ENCODE assay signal across 18 cellular contexts in the genomic region with DNA sequence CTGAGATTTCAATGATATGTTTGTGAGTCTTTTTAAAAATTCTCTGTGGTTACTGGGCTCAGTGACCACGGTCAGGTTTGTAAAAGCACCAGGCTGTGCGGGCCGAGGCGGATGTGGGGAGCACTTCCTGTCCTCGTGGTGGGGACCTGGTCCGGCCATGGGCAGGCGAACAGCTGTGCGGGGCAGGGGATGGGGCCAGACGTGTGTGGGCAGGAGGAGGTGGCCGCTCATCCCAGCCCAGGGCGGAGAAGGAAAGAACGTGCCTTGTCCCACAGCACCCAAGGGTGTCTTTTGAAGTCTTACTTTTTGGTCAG. TPM values are rescaled to one million over a fixed set of nuclear protein-coding genes. Genes with fewer than 3 reads are reported as not detected.
DNase-seq lines count a peak whose midpoint lies in the region; ATAC-seq and TF ChIP-seq lines count a peak whose summit lies in the region.
"Had no signal": no experiment of that assay in that cellular context is flagged by ENCODE, and none has a peak within 500 bp of the region (broad histone marks: within the 10 kb centered on the region; RNA-seq: fewer than 3 reads in every experiment).

No MANE protein-coding gene starts in this region.

- no peaks in the 10 kb centered on the region for H3K36me3 Mint-ChIP-seq in naive thymus-derived CD8-positive, alpha-beta T cell

- H3K27me3 Mint-ChIP-seq in naive thymus-derived CD8-positive, alpha-beta T cell = peaks cover 0 to 8% (median 2%) of the 10 kb centered on the region in 5 donors
- H3K27me3 Mint-ChIP-seq: activated naive CD8-positive, alpha-beta T cell treated with anti-CD3 and anti-CD28 coated beads, Interleukin-2, amount 50 U/mL, for 24 hours had no signal

- POLR2A ChIA-PET in naive thymus-derived CD8-positive, alpha-beta T cell (lab: Charles Lee) = no interaction called here

- peaks cover 9% of the 10 kb centered on the region for H3K27me3 ChIP-seq in foreskin keratinocyte
- no peaks in the 10 kb centered on the region for H3K27me3 ChIP-seq in WERI-Rb-1 (ENCODE audit: insufficient read depth, low read depth, severe bottlenecking)
- H3K27me3 ChIP-seq: colonic mucosa had no signal

- no peaks in the 10 kb centered on the region for H3K9me3 Mint-ChIP-seq in naive thymus-derived CD8-positive, alpha-beta T cell
- H3K9me3 Mint-ChIP-seq: activated naive CD8-positive, alpha-beta T cell treated with anti-CD3 and anti-CD28 coated beads, Interleukin-2, amount 50 U/mL, for 24 hours had no signal

- no peak overlapping the region for H3K4me3 Mint-ChIP-seq in naive thymus-derived CD8-positive, alpha-beta T cell
- H3K4me3 Mint-ChIP-seq: activated naive CD8-positive, alpha-beta T cell treated with anti-CD3 and anti-CD28 coated beads, Interleukin-2, amount 50 U/mL, for 24 hours had no signal

- ATAC-seq in GM21447 (IDR thresholded peaks at IDR 0.05; ENCODE audit: unreplicated experiment) (peak; percentile 64), left colon (no peak), foreskin keratinocyte (no peak)
- ATAC-seq in naive thymus-derived CD8-positive, alpha-beta T cell = no peak
- ATAC-seq: activated naive CD8-positive, alpha-beta T cell treated with anti-CD3 and anti-CD28 coated beads, Interleukin-2, amount 50 U/mL, for 24 hours had no signal

- intact Hi-C loops in left colon (cut with DNase I, micrococcal nuclease) = no loop called here

- H3K4me3 ChIP-seq in WERI-Rb-1 (ENCODE audit: low read depth, low read length) = no peak overlapping the region
- H3K4me3 ChIP-seq: colonic mucosa had no signal

- H3K27ac Mint-ChIP-seq in naive thymus-derived CD8-positive, alpha-beta T cell = no peak overlapping the region
- H3K27ac Mint-ChIP-seq: activated naive CD8-positive, alpha-beta T cell treated with anti-CD3 and anti-CD28 coated beads, Interleukin-2, amount 50 U/mL, for 24 hours had no signal

- DNase-seq in Daoy (ENCODE audit: low read depth) (peak; percentile 25), HK-2 (ENCODE audit: unreplicated experiment) (peak; percentile 45), left colon (peak; percentile 30 to 58), foreskin keratinocyte (no peak), WERI-Rb-1 (no peak), NOMO-1 treated with DMSO at 0.1 percent for 48 hours (lab: John Stamatoyannopoulos, UW; ENCODE audit: unreplicated experiment) (no peak)
- no peak for DNase-seq in naive thymus-derived CD8-positive, alpha-beta T cell
- DNase-seq: activated naive CD8-positive, alpha-beta T cell treated with anti-CD3 and anti-CD28 coated beads, Interleukin-2, amount 50 U/mL, for 24 hours; colonic mucosa; HCEC 1CT; NCI-H1092; NCI-H446 treated with DMSO at 0.1 percent for 48 hours; stimulated activated CD4-positive, alpha-beta T cell treated with anti-CD3 and anti-CD28 coated beads, Interleukin-2, amount 100 ng/mL, for 48 hours; stimulated activated naive CD4-positive, alpha-beta T cell had no signal

- no peak overlapping the region for H3K27ac ChIP-seq in foreskin keratinocyte
- H3K27ac ChIP-seq in WERI-Rb-1 = no peak overlapping the region
- H3K27ac ChIP-seq: colonic mucosa, RWPE1 had no signal

- no peaks in the 10 kb centered on the region for H3K4me1 ChIP-seq in foreskin keratinocyte
- H3K4me1 ChIP-seq: colonic mucosa had no signal

- no peaks in the 10 kb centered on the region for H3K36me3 ChIP-seq in WERI-Rb-1
- H3K36me3 ChIP-seq: colonic mucosa had no signal

- no peaks in the 10 kb centered on the region for H3K9me3 ChIP-seq in WERI-Rb-1 (ENCODE audit: severe bottlenecking)
- H3K9me3 ChIP-seq: colonic mucosa had no signal

- peaks cover 0 to 3% (median under 1%) of the 10 kb centered on the region in 4 donors for H3K4me1 Mint-ChIP-seq in naive thymus-derived CD8-positive, alpha-beta T cell

- TF ChIP-seq CTCF in foreskin keratinocyte (conservative IDR thresholded peaks at IDR 0.05) (no peak), WERI-Rb-1 (IDR thresholded peaks at IDR 0.05; ENCODE audit: low read depth, low read length) (no peak)

RNA-seq across cellular contexts. Expression of gene OXCT2, which starts 5.2 kb away (rescaled TPM):
- 2.9 and 3.8 TPM in 2 replicates for total RNA-seq in Daoy (2014; rRNA removed; shearing (Covaris generic))
- total RNA-seq in left colon (1 to 10 TPM; 1.4 to 3.0 TPM), foreskin keratinocyte (0.20 and 0.32 TPM in 2 replicates)
- 0.26 and 0.44 TPM in 2 replicates for polyA plus RNA-seq in foreskin keratinocyte
- total RNA-seq in naive thymus-derived CD8-positive, alpha-beta T cell = not detected
- polyA plus RNA-seq in naive thymus-derived CD8-positive, alpha-beta T cell = not detected
- total RNA-seq: G401 had no signal

RNA-seq across cellular contexts. Expression of gene BMP8B, which starts 12.3 kb away (rescaled TPM):
- 0.51 and 0.86 TPM in 2 replicates for total RNA-seq in Daoy (2014; rRNA removed; shearing (Covaris generic))
- total RNA-seq in left colon (10 to 100 TPM; 11.1 to 20.2 TPM), foreskin keratinocyte (0.04 and 0.10 TPM in 2 replicates)
- 0.01 and 0.02 TPM in 2 replicates for polyA plus RNA-seq in foreskin keratinocyte
- under 1 TPM; 0.26 to 0.41 TPM for total RNA-seq in naive thymus-derived CD8-positive, alpha-beta T cell
- polyA plus RNA-seq in naive thymus-derived CD8-positive, alpha-beta T cell = under 1 TPM in 1 of 3 donors, not detected in 2; 0.13 TPM
- total RNA-seq: fibroblast of lung had no signal

RNA-seq across cellular contexts. Expression of gene PPIE, which starts 37.7 kb away (rescaled TPM):
- 42.3 and 49.2 TPM in 2 replicates for total RNA-seq in Daoy (2014; rRNA removed; shearing (Covaris generic))
- 10 to 100 TPM; 33.5 to 38.4 TPM for total RNA-seq in left colon
- 53.6 and 55.3 TPM in 2 replicates for total RNA-seq in foreskin keratinocyte
- polyA plus RNA-seq in foreskin keratinocyte = 74.1 and 77.8 TPM in 2 replicates
- total RNA-seq in naive thymus-derived CD8-positive, alpha-beta T cell = 10 to 100 TPM; 86.9 to 88.3 TPM
- polyA plus RNA-seq in naive thymus-derived CD8-positive, alpha-beta T cell = 100 to 1,000 TPM; 101 to 123 (median 102) TPM

Comparison
In these comparisons a context has a peak if more than half of its experiments do, and no peak if none do; other contexts are left out.
1. DNase-seq: peak in Daoy (single experiment), HK-2 (single experiment) and left colon (2 of 2); none in foreskin keratinocyte (0 of 2), naive thymus-derived CD8-positive, alpha-beta T cell (0 of 10), WERI-Rb-1 (single experiment) and NOMO-1 treated with DMSO at 0.1 percent for 48 hours (single experiment).